1 cellular context compared by ENCODE assay signal in genomic region chr6:12291083-12291784, GRCh38.
TF ChIP-seq lines count a peak whose summit lies in the region.

No MANE protein-coding gene starts in this region.

TF ChIP-seq in A549, 52 proteins besides CTCF, POLR2A, EP300 and RAD21 (continued from another document):
- TF ChIP-seq HMGXB4 (CRISPR knock-in tag; IDR thresholded peaks at IDR 0.05; ENCODE audit: borderline replicate concordance): no peak
- 0 out of 2 replicates have a peak, but pooled peaks have one; percentile 33 for TF ChIP-seq HOXB5 (CRISPR knock-in tag; IDR thresholded peaks at IDR 0.05)
